ENCODE assay signal across 16 cellular contexts in the genomic region with DNA sequence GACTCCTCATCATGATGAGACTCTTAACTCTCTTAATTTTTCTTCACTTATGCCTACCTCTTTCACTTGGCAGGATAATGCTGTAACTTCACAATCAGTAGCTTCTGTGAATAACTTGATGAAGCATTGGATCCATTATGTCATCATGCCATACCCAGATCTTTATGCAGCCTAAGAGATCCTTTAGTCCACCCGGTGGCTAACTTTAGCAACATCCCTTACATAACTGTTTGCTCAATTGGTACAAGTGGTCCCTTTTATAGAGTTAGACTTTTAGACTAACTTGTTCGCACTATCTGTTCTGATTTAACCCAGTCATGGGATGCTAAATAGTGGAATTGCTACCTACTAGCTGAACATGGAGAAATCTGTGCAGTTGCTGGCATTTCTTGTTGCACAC.
DNase-seq lines count a peak whose midpoint lies in the region; ATAC-seq, FAIRE-seq and TF ChIP-seq lines count a peak whose summit lies in the region.
"Had no signal": no experiment of that assay in that cellular context is flagged by ENCODE, and none has a peak within 500 bp of the region (broad histone marks: within the 10 kb centered on the region; RNA-seq: fewer than 3 reads in every experiment).

No MANE protein-coding gene starts in this region.

- no peaks in the 10 kb centered on the region for H3K36me3 Mint-ChIP-seq in CD8-positive, alpha-beta T cell
- H3K36me3 Mint-ChIP-seq: natural killer cell had no signal

- TF ChIP-seq EP300 in H1 (IDR thresholded peaks at IDR 0.05; ENCODE audit: borderline replicate concordance in 1 of 2, low read depth in 2 of 2, low read length in 2 of 2) = no peak

- no peaks in the 10 kb centered on the region for H3K4me1 ChIP-seq in GM23248 (ENCODE audit: insufficient read depth)
- H3K4me1 ChIP-seq in H1 (replicated peaks in 1 of 4; ENCODE audit: control insufficient read depth in 3 of 4, insufficient read depth in 4 of 4, low read length in 3 of 4) = no peaks in the 10 kb centered on the region
- H3K4me1 ChIP-seq in osteoblast (ENCODE audit: insufficient read depth, low read length) = peaks cover 4% of the 10 kb centered on the region
- H3K4me1 ChIP-seq in CD8-positive, alpha-beta T cell (ENCODE audit: insufficient read depth, low read length) = no peaks in the 10 kb centered on the region

- H3K18ac ChIP-seq in H1 (ENCODE audit: extremely low read depth, low read length) = no peak overlapping the region

- no peak overlapping the region for H2BK15ac ChIP-seq in H1 (ENCODE audit: low read length)

- H3K9me2 ChIP-seq in GM23248 (ENCODE audit: insufficient read depth) = no peaks in the 10 kb centered on the region

- intact Hi-C loops in CD8-positive, alpha-beta T cell (cut with DNase I, micrococcal nuclease) = no loop called here

- no peak overlapping the region for H2BK5ac ChIP-seq in H1 (ENCODE audit: low read depth, low read length)

- no peak overlapping the region for H4K8ac ChIP-seq in H1 (ENCODE audit: extremely low read depth, insufficient read depth, low read length)

- no peaks in the 10 kb centered on the region for H3K4me1 Mint-ChIP-seq in CD8-positive, alpha-beta T cell (ENCODE audit: low read depth)
- H3K4me1 Mint-ChIP-seq: natural killer cell had no signal

- in situ Hi-C loops in GM23248 (cut with MboI) = no loop called here

- no peak overlapping the region for H3K9ac ChIP-seq in GM23248
- no peak overlapping the region for H3K9ac ChIP-seq in H1 (replicated peaks in 1 of 4; ENCODE audit: extremely low read depth in 1 of 4, low read depth in 3 of 4, low read length in 3 of 4)

- H3K56ac ChIP-seq in H1 (replicated peaks; ENCODE audit: insufficient read length, low read depth, low read length) = no peak overlapping the region

- H3K14ac ChIP-seq in H1 (ENCODE audit: insufficient read length) = no peak overlapping the region

- no peak overlapping the region for H2BK120ac ChIP-seq in H1 (replicated peaks; ENCODE audit: low read depth, low read length)

- H3K27ac Mint-ChIP-seq in CD8-positive, alpha-beta T cell = no peak overlapping the region
- H3K27ac Mint-ChIP-seq: activated T-cell treated with anti-CD3 and anti-CD28 coated beads, Interleukin-2, amount 50 U/mL, for 24 hours; natural killer cell had no signal

- ATAC-seq in GM19035 (IDR thresholded peaks at IDR 0.05; ENCODE audit: unreplicated experiment) (no peak), HG03521 (IDR thresholded peaks at IDR 0.05; ENCODE audit: unreplicated experiment) (no peak)
- ATAC-seq in CD8-positive, alpha-beta T cell = no peak
- ATAC-seq: natural killer cell, sciatic nerve had no signal

- peak; percentile 20 to 28; a peak in 3 of 4 replicates for TF ChIP-seq RAD21 in H1 (IDR thresholded peaks at IDR 0.05 in 1 of 2, conservative IDR thresholded peaks at IDR 0.05 in 1 of 2; ENCODE audit: low read depth in 2 of 2, low read length in 2 of 2)

- WGBS in GM23248 (ENCODE audit: low coverage in 1 of 2, low lambda C conversion rate in 2 of 2, missing lambda C conversion rate in 2 of 2), 2 experiments = 21 to 38% methylated on average over 2 of the region's 2 CpGs
- WGBS in H1 (ENCODE audit: extremely low coverage in 1 of 2, insufficient coverage in 1 of 2, insufficient read length in 1 of 2, insufficient replicate concordance in 2 of 2, low coverage in 1 of 2, low lambda C conversion rate in 2 of 2, missing lambda C conversion rate in 1 of 2), 2 experiments = 100% methylated on average over 2 of the region's 2 CpGs; no CpG with 5 or more reads in 1 of the 2 experiments

- H4K20me1 ChIP-seq in GM23248 (ENCODE audit: insufficient read depth) = no peaks in the 10 kb centered on the region
- H4K20me1 ChIP-seq in H1 (replicated peaks in 1 of 2; ENCODE audit: control insufficient read depth in 1 of 2, insufficient read depth in 2 of 2, low read length in 2 of 2) = no peaks in the 10 kb centered on the region
- H4K20me1 ChIP-seq in osteoblast (ENCODE audit: insufficient read depth, low read length) = no peaks in the 10 kb centered on the region

- H2AK5ac ChIP-seq in H1 (ENCODE audit: low read depth, low read length) = no peak overlapping the region

- no peak overlapping the region for H3K4ac ChIP-seq in H1 (replicated peaks; ENCODE audit: insufficient read length, low read depth, low read length)

- H3K36me3 ChIP-seq in GM23248 (ENCODE audit: low read depth) = no peaks in the 10 kb centered on the region
- no peaks in the 10 kb centered on the region for H3K36me3 ChIP-seq in H1 (ENCODE audit: control insufficient read depth in 2 of 4, insufficient read depth in 4 of 4, low read length in 3 of 4)
- H3K36me3 ChIP-seq in osteoblast (ENCODE audit: insufficient read depth, low read length) = no peaks in the 10 kb centered on the region
- H3K36me3 ChIP-seq in CD8-positive, alpha-beta T cell (ENCODE audit: insufficient read depth, low read length) = no peaks in the 10 kb centered on the region

- no peaks in the 10 kb centered on the region for H3K79me1 ChIP-seq in H1 (ENCODE audit: low read depth, low read length)

- H2BK20ac ChIP-seq in H1 (ENCODE audit: low read length) = no peak overlapping the region

- TF ChIP-seq CTCF in NB4 (IDR thresholded peaks at IDR 0.05; ENCODE audit: low read depth, low read length) (no peak), H1 (IDR thresholded peaks at IDR 0.05; ENCODE audit: control extremely low read depth in 1 of 3, insufficient read depth in 1 of 3, low read depth in 1 of 3, low read length in 3 of 3) (peak in 1 of 3 experiments; percentile 20; a peak in 1 of 4 replicates), osteoblast (IDR thresholded peaks at IDR 0.05; ENCODE audit: extremely low read depth, low read depth, low read length) (peak; percentile 21)
- TF ChIP-seq CTCF in CD8-positive, alpha-beta T cell (IDR thresholded peaks at IDR 0.05) = no peak

- H4K5ac ChIP-seq in H1 (ENCODE audit: insufficient read length, low read depth, low read length) = no peak overlapping the region

- no peak overlapping the region for H3K4me2 ChIP-seq in GM23248 (ENCODE audit: unreplicated experiment)
- H3K4me2 ChIP-seq in H1 (ENCODE audit: insufficient read depth in 1 of 2, low read depth in 2 of 2, low read length in 2 of 2) = no peak overlapping the region
- no peak overlapping the region for H3K4me2 ChIP-seq in osteoblast (ENCODE audit: insufficient read depth, low read length)

- peaks cover 6% of the 10 kb centered on the region for H3K27me3 Mint-ChIP-seq in CD8-positive, alpha-beta T cell (ENCODE audit: low read depth)
- H3K27me3 Mint-ChIP-seq: activated T-cell treated with anti-CD3 and anti-CD28 coated beads, Interleukin-2, amount 50 U/mL, for 24 hours had no signal

- H3F3A ChIP-seq in GM23248 (ENCODE audit: insufficient read depth) = no peaks in the 10 kb centered on the region

- no peaks in the 10 kb centered on the region for H3K9me3 ChIP-seq in GM23248 (ENCODE audit: low read depth)
- H3K9me3 ChIP-seq in H1 (ENCODE audit: insufficient read depth in 2 of 2, low read depth in 1 of 2, low read length in 1 of 2) = no peaks in the 10 kb centered on the region
- no peaks in the 10 kb centered on the region for H3K9me3 ChIP-seq in osteoblast (ENCODE audit: low read depth, low read length)
- no peaks in the 10 kb centered on the region for H3K9me3 ChIP-seq in CD8-positive, alpha-beta T cell (ENCODE audit: low read length)

- H3K79me2 ChIP-seq in GM23248 (ENCODE audit: insufficient read depth) = no peaks in the 10 kb centered on the region
- H3K79me2 ChIP-seq in H1 (ENCODE audit: control insufficient read depth in 1 of 2, insufficient read depth in 2 of 2, low read length in 2 of 2) = no peaks in the 10 kb centered on the region
- no peaks in the 10 kb centered on the region for H3K79me2 ChIP-seq in osteoblast (ENCODE audit: insufficient read depth, low read length)

- POLR2A ChIA-PET in H1 (lab: Charles Lee; ENCODE audit: partially characterized antibody) = interaction anchor here (0.6 kb wide), 1 partner anchor 13 kb away, joined by 3 read pairs; no protein-coding TSS in a partner anchor
- POLR2A ChIA-PET in CD8-positive, alpha-beta T cell (lab: Charles Lee) = no interaction called here

- DNase-seq in GM23248 = peak; percentile 12
- peak; percentile 19 for DNase-seq in NB4 (ENCODE audit: low read depth)
- DNase-seq in H1 (ENCODE audit: low read depth in 1 of 2, low spot score in 2 of 2) = no peak
- DNase-seq in osteoblast (ENCODE audit: insufficient read length, low spot score, missing footprints) = no peak
- no peak for DNase-seq in CD8-positive, alpha-beta T cell
- DNase-seq: activated CD4-positive, alpha-beta T cell treated with anti-CD3 and anti-CD28 coated beads for 48 hours; activated T-cell treated with anti-CD3 and anti-CD28 coated beads, Interleukin-2, amount 50 U/mL, for 24 hours; effector CD8-positive, alpha-beta T cell; head of caudate nucleus; MM.1S; natural killer cell; NCI-H345; stimulated activated naive CD4-positive, alpha-beta T cell had no signal

- no peak overlapping the region for H2AFZ ChIP-seq in GM23248
- H2AFZ ChIP-seq in H1 (ENCODE audit: low read length) = no peak overlapping the region
- no peak overlapping the region for H2AFZ ChIP-seq in osteoblast (ENCODE audit: low read length)

- no peak overlapping the region for H3K4me3 Mint-ChIP-seq in CD8-positive, alpha-beta T cell
- H3K4me3 Mint-ChIP-seq: activated T-cell treated with anti-CD3 and anti-CD28 coated beads, Interleukin-2, amount 50 U/mL, for 24 hours; natural killer cell had no signal

- TF ChIP-seq POLR2A in NB4 (IDR thresholded peaks at IDR 0.05; ENCODE audit: extremely low read depth, insufficient read length) (no peak), H1 (IDR thresholded peaks at IDR 0.05; ENCODE audit: control extremely low read depth in 1 of 2, low read depth in 2 of 2, low read length in 2 of 2) (no peak)

- no peak overlapping the region for H2BK12ac ChIP-seq in H1 (ENCODE audit: low read depth, low read length)

- no peak overlapping the region for H4K91ac ChIP-seq in H1 (replicated peaks; ENCODE audit: insufficient read length, low read length)

- no peak for FAIRE-seq in H1 (lab: Jason Lieb, UNC)

- H3K23ac ChIP-seq in H1 (ENCODE audit: insufficient read length) = no peak overlapping the region

- no peak overlapping the region for H3K4me3 ChIP-seq in GM23248
- no peak overlapping the region for H3K4me3 ChIP-seq in NB4 (ENCODE audit: low read depth, low read length)
- H3K4me3 ChIP-seq in H1 (ENCODE audit: extremely low read depth in 1 of 4, insufficient read depth in 2 of 4, low read depth in 3 of 4, low read length in 4 of 4) = no peak overlapping the region
- H3K4me3 ChIP-seq in osteoblast (ENCODE audit: insufficient read depth, low read length) = no peak overlapping the region
- no peak overlapping the region for H3K4me3 ChIP-seq in CD8-positive, alpha-beta T cell (ENCODE audit: low read depth, low read length)

- CTCF ChIA-PET in H1 (lab: Charles Lee; ENCODE audit: partially characterized antibody) = interaction anchor here (1.0 to 2.3 kb wide), 4 partner anchors 14 to 36 kb away, joined by 3 to 7 read pairs (median 6); no protein-coding TSS in a partner anchor
- CTCF ChIA-PET in CD8-positive, alpha-beta T cell (lab: Charles Lee) = no interaction called here

- H3K23me2 ChIP-seq in H1 (ENCODE audit: low read depth, low read length) = peaks cover 4% of the 10 kb centered on the region; the same call in 1 of the 2 replicates

- no peaks in the 10 kb centered on the region for H3K9me3 Mint-ChIP-seq in CD8-positive, alpha-beta T cell
- H3K9me3 Mint-ChIP-seq: activated T-cell treated with anti-CD3 and anti-CD28 coated beads, Interleukin-2, amount 50 U/mL, for 24 hours had no signal

- H3K27me3 ChIP-seq in GM23248 (replicated peaks; ENCODE audit: insufficient read depth) = no peaks in the 10 kb centered on the region
- no peaks in the 10 kb centered on the region for H3K27me3 ChIP-seq in H1 (replicated peaks in 1 of 4; ENCODE audit: control insufficient read depth in 3 of 4, extremely low read depth in 1 of 4, insufficient read depth in 3 of 4, low read length in 3 of 4)
- H3K27me3 ChIP-seq in osteoblast (ENCODE audit: insufficient read depth, low read length) = no peaks in the 10 kb centered on the region
- no peaks in the 10 kb centered on the region for H3K27me3 ChIP-seq in CD8-positive, alpha-beta T cell (ENCODE audit: insufficient read depth, low read length)

- no peak overlapping the region for H3K27ac ChIP-seq in GM23248
- no peak overlapping the region for H3K27ac ChIP-seq in H1 (ENCODE audit: low read depth, low read length)
- no peak overlapping the region for H3K27ac ChIP-seq in osteoblast (ENCODE audit: low read depth, low read length)
- H3K27ac ChIP-seq in CD8-positive, alpha-beta T cell (ENCODE audit: low read depth, low read length) = no peak overlapping the region

Comparison
In these comparisons a context has a peak if more than half of its experiments do, and no peak if none do; other contexts are left out.
1. DNase-seq: peak in GM23248 (single experiment) and NB4 (single experiment); none in H1 (0 of 2), osteoblast (single experiment) and CD8-positive, alpha-beta T cell (0 of 7).